ENCODE assay signal across 1 cellular context in genomic region chr1:3075666-3076387, GRCh38.
TF ChIP-seq lines count a peak whose summit lies in the region.

No MANE protein-coding gene starts in this region.

TF ChIP-seq in H1, 55 proteins besides CTCF, POLR2A, EP300 and RAD21 (continued from another document):
- TF ChIP-seq RFX5 (IDR thresholded peaks at IDR 0.05; ENCODE audit: borderline replicate concordance, low read depth, low read length) (no peak), GTF2F1 (IDR thresholded peaks at IDR 0.05; ENCODE audit: borderline replicate concordance, low read depth, low read length) (no peak), GABPA (IDR thresholded peaks at IDR 0.05; ENCODE audit: borderline replicate concordance, insufficient read depth, low read length) (no peak), HDAC2 (IDR thresholded peaks at IDR 0.05; ENCODE audit: borderline replicate concordance in 1 of 2, low read depth in 2 of 2, low read length in 2 of 2) (no peak), BCL11A (IDR thresholded peaks at IDR 0.05; ENCODE audit: low read depth in 2 of 2, low read length in 2 of 2) (no peak), SIN3A (conservative IDR thresholded peaks at IDR 0.05 in 1 of 2, IDR thresholded peaks at IDR 0.05 in 1 of 2; ENCODE audit: low read depth in 1 of 2, low read length in 2 of 2) (no peak), KDM4A (IDR thresholded peaks at IDR 0.05; ENCODE audit: low read depth, low read length, severe bottlenecking) (no peak), TCF12 (IDR thresholded peaks at IDR 0.05; ENCODE audit: low read depth, low read length) (no peak), CHD1 (IDR thresholded peaks at IDR 0.05; ENCODE audit: low read depth, low read length) (no peak), SIX5 (IDR thresholded peaks at IDR 0.05; ENCODE audit: low read depth, low read length) (no peak), ATF2 (IDR thresholded peaks at IDR 0.05; ENCODE audit: low read length) (no peak), USF2 (IDR thresholded peaks at IDR 0.05; ENCODE audit: low read length) (no peak), TBP (IDR thresholded peaks at IDR 0.05; ENCODE audit: low read depth, low read length) (no peak), KDM1A (IDR thresholded peaks at IDR 0.05; ENCODE audit: borderline replicate concordance, low read length) (no peak)
